8 cellular contexts compared by ENCODE assay signal in the genomic region with DNA sequence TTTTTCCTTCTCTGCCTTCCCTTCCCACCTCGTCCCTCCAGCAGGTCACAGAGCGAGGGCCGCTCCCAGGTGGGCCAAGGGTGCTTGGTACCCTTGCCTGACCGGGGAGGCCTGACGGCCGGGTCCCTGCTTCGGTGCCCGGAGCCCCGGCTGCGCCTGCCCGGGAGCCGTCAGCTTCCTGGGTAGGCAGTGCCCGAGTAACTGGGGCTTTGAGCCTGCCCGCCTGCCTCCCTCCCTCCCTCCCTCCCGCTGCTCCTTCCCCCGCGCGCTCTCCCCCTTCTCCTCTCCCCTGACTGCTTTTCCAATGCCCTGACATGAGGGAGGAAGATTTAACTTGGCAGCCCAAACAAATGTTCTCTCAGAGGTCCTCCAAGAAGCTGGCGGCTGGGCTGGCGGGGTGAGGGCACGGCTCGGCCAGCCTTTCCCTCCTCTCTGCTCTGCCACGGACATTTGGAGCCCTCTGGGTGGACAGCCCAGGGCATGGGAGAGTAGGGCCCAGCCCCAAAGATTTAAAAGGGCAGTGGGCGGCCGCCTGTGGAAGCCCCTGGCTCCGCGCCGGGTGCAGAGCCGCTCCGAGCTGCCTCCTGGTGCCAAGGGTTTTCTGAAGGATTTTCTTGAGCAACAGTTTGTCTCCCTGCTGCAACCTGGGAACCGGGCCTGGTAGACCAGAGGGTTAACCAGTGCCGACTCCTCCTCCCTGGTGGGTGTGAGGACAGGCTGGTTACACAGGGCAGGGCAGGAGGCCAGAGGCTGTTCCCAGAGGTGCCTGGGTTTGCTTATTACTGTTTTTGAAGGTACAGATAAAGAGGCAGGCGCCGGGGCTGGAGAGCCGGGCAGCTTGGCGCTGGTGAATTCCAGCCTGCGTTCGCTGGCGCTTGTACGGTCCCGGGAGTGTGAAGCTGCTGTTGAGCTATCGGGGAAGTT.
DNase-seq lines count a peak whose midpoint lies in the region; ATAC-seq, FAIRE-seq and TF ChIP-seq lines count a peak whose summit lies in the region.

No MANE protein-coding gene starts in this region.

- DNase-seq in AG09319 (ENCODE audit: extremely low read depth, low read depth) = peak; percentile 79
- peak; percentile 85 for DNase-seq in H54 (ENCODE audit: insufficient read length, low spot score)
- DNase-seq in NT2/D1 (ENCODE audit: low read depth, low spot score) = no peak
- DNase-seq in astrocyte of the spinal cord (ENCODE audit: low read depth, low spot score) = peak; percentile 76
- peak; percentile 80 for DNase-seq in hepatic stellate cell (ENCODE audit: low spot score)
- peak; percentile 88 for DNase-seq in pons (ENCODE audit: low spot score)
- no peak for DNase-seq in activated gamma-delta T cell (lab: John Stamatoyannopoulos, UW)

- H3K9me3 ChIP-seq in NT2/D1 (ENCODE audit: insufficient read depth, low read length) = no peaks in the 10 kb centered on the region

- peak; percentile 20; the same call in 1 of the 2 replicates for TF ChIP-seq POLR2A in H54 (IDR thresholded peaks at IDR 0.05; ENCODE audit: low read depth, low read length)

- in situ Hi-C loops in astrocyte of the spinal cord (cut with HindIII; ENCODE audit: low sequenced_read_pairs) = loop anchor here (10.0 to 25.0 kb wide), 2 partner anchors 124 to 134 kb away; no protein-coding TSS in a partner anchor

- H3K9ac ChIP-seq in NT2/D1 (ENCODE audit: insufficient read length, low read depth) = peak overlapping the region; percentile 87

- H3K4me1 ChIP-seq in NT2/D1 (ENCODE audit: insufficient read depth, insufficient read length) = peaks cover 23% of the 10 kb centered on the region

- peak overlapping the region; percentile 73 for H3K4me3 ChIP-seq in NT2/D1 (ENCODE audit: insufficient read length, low read depth)
- H3K4me3 ChIP-seq in astrocyte of the spinal cord (ENCODE audit: low read depth, low read length) = peak overlapping the region; percentile 89

- peaks cover 4% of the 10 kb centered on the region for H3K27me3 ChIP-seq in NT2/D1 (ENCODE audit: insufficient read depth, insufficient read length)

- no peak for ATAC-seq in HG03039 (IDR thresholded peaks at IDR 0.05; ENCODE audit: unreplicated experiment)

- peaks cover 3% of the 10 kb centered on the region for H3K36me3 ChIP-seq in NT2/D1 (ENCODE audit: insufficient read depth, insufficient read length, low read length)

- no peak; the same call in none of the 2 replicates for TF ChIP-seq CTCF in AG09319 (IDR thresholded peaks at IDR 0.05; ENCODE audit: low read depth, low read length)
- no peak for TF ChIP-seq CTCF in astrocyte of the spinal cord (IDR thresholded peaks at IDR 0.05; ENCODE audit: low read depth, low read length)

- no peak for FAIRE-seq in H54 (lab: Jason Lieb, UNC)

Comparison
In these comparisons a context has a peak if more than half of its experiments do, and no peak if none do; other contexts are left out.
1. DNase-seq: peak in AG09319 (single experiment), H54 (single experiment), astrocyte of the spinal cord (single experiment), hepatic stellate cell (single experiment) and pons (single experiment); none in NT2/D1 (single experiment) and activated gamma-delta T cell (single experiment).